In the genomic region with DNA sequence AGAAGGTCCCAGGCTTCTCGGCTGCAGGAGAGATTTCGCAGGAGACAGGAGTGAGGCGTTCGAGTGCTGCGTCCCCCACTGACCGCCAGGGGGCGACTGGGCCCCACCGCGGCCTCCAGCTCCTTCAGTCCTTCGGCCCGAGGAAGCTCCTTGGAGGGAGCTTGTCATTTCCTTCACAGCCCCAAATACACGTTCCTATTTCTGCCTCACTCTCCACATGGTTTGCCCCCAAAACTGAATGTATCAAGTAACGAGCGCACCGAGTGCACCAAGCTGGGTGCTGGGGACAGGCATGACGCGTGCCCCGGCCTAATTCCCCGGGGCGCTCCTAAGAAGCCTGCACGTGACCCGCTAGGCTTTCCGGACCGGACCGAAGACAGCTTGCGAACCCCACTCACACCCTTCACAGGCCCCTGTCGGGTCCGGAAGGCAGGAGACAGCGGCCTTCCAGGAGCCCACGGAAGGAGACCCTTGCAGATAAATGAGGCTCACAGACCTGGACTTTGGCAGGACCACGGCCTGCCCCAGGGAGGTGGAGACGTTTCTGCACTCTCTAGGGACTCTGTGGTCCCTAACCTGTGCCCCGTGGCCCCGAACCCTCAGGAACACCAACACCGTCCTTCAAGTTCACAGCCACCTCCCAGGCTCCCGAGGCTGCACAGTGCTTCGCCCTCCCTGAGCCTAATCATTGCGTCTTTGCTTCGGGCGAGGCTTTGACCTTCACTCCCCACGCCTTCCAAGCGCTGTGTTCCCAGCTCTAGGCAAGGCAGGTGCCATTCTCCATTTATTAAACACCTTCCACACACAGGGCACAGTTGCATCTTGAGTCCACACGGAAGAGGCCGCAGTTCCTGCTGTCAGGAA, we compare ENCODE assay signal across 8 cellular contexts. TPM values are rescaled to one million over a fixed set of nuclear protein-coding genes. Genes with fewer than 3 reads are reported as not detected.
A peak's percentile ranks its signal among the peaks of the same experiment; 100 is the strongest.
DNase-seq lines count a peak whose midpoint lies in the region; ATAC-seq lines count a peak whose summit lies in the region.

No MANE protein-coding gene starts in this region.

- H3K36me3 Mint-ChIP-seq in T-helper 2 cell treated with Interferon-gamma antibody and Interleukin-4, amounts not matched to agents 5 μg/mL and 100 μg/mL, for 36 hours (ENCODE audit: low read depth): no peaks in the 10 kb centered on the region

- H3K4me1 Mint-ChIP-seq in T-helper 2 cell treated with Interferon-gamma antibody and Interleukin-4, amounts not matched to agents 5 μg/mL and 100 μg/mL, for 36 hours (ENCODE audit: low read depth): no peaks in the 10 kb centered on the region

- peak; percentile 85 for ATAC-seq in GM18502 (IDR thresholded peaks at IDR 0.05; ENCODE audit: poor library complexity, unreplicated experiment)
- peak; percentile 85 for ATAC-seq in left colon
- ATAC-seq in HG02840 (IDR thresholded peaks at IDR 0.05; ENCODE audit: low FRiP score, unreplicated experiment): no peak

- H3K4me3 Mint-ChIP-seq in T-helper 2 cell treated with Interferon-gamma antibody and Interleukin-4, amounts not matched to agents 5 μg/mL and 100 μg/mL, for 36 hours: no peak overlapping the region

- intact Hi-C loops in left colon (cut with DNase I, micrococcal nuclease): no loop called here

- H3K27ac Mint-ChIP-seq in T-helper 2 cell treated with Interferon-gamma antibody and Interleukin-4, amounts not matched to agents 5 μg/mL and 100 μg/mL, for 36 hours: no peak overlapping the region

- no peaks in the 10 kb centered on the region for H3K27me3 Mint-ChIP-seq in T-helper 2 cell treated with Interferon-gamma antibody and Interleukin-4, amounts not matched to agents 5 μg/mL and 100 μg/mL, for 36 hours (ENCODE audit: low read depth)

- no peak overlapping the region for H3K27ac ChIP-seq in caudate nucleus (ENCODE audit: low read depth, low read length)

- H3K9me3 Mint-ChIP-seq in T-helper 2 cell treated with Interferon-gamma antibody and Interleukin-4, amounts not matched to agents 5 μg/mL and 100 μg/mL, for 36 hours: no peaks in the 10 kb centered on the region

- peak; percentile 87 for DNase-seq in AG08395 (ENCODE audit: low spot score)
- peak; percentile 57 for DNase-seq in HuH-7.5 (ENCODE audit: low spot score)
- peak; percentile 47 for DNase-seq in T-helper 2 cell treated with Interferon-gamma antibody and Interleukin-4, amounts not matched to agents 5 μg/mL and 100 μg/mL, for 36 hours (ENCODE audit: low spot score)
- DNase-seq in caudate nucleus (lab: John Stamatoyannopoulos, UW): peak in 47 of 61 donors; percentile 4 to 69 (median 31)
- DNase-seq in left colon: peak; percentile 56 to 66
- DNase-seq in stimulated activated CD4-positive, alpha-beta T cell treated with anti-CD3 and anti-CD28 coated beads, Interleukin-2, amount 100 ng/mL, for 48 hours: peak; percentile 50 to 64

RNA-seq across cellular contexts. Expression of gene FAHD2A, which starts 13.0 kb away (rescaled TPM):
- total RNA-seq in left colon: 10 to 100 TPM; 31.3 to 43.1 TPM

Comparison
In these comparisons a context has a peak if more than half of its experiments do, and no peak if none do; other contexts are left out.
1. DNase-seq: peak in every context shown above with its lines; median percentile 87 in AG08395; 61 in left colon; 57 in HuH-7.5; 57 in stimulated activated CD4-positive, alpha-beta T cell treated with anti-CD3 and anti-CD28 coated beads, Interleukin-2, amount 100 ng/mL, for 48 hours; 47 in T-helper 2 cell treated with Interferon-gamma antibody and Interleukin-4, amounts not matched to agents 5 μg/mL and 100 μg/mL, for 36 hours; 31 in caudate nucleus.